ENCODE assay signal across 12 cellular contexts in genomic region chr3:119595639-119596329, GRCh38. TPM values are rescaled to one million over a fixed set of nuclear protein-coding genes. Genes with fewer than 3 reads are reported as not detected.
DNase-seq lines count a peak whose midpoint lies in the region; ATAC-seq and TF ChIP-seq lines count a peak whose summit lies in the region.
"Had no signal": no experiment of that assay in that cellular context is flagged by ENCODE, and none has a peak within 500 bp of the region (broad histone marks: within the 10 kb centered on the region; RNA-seq: fewer than 3 reads in every experiment).

No MANE protein-coding gene starts in this region.

- DNase-seq in AG10803 (ENCODE audit: low read depth), result no peak
- peak; percentile 29 for DNase-seq in M059J (ENCODE audit: low read depth)
- peak; percentile 19 for DNase-seq in fibroblast of mammary gland (ENCODE audit: low read depth)
- no peak for DNase-seq in osteoblast (ENCODE audit: insufficient read length, low spot score, missing footprints)
- no peak for DNase-seq in lower leg skin (ENCODE audit: low spot score in 2 of 2)
- DNase-seq: activated CD4-positive, alpha-beta T cell treated with anti-CD3 and anti-CD28 coated beads for 4 hours; activated effector memory CD4-positive, alpha-beta T cell treated with Interleukin-2 at 50 U/mL for 16 hours; KG1; stimulated activated naive CD4-positive, alpha-beta T cell had no signal

- TF ChIP-seq CTCF in AG10803 (conservative IDR thresholded peaks at IDR 0.05; ENCODE audit: low read length), result no peak
- TF ChIP-seq CTCF in fibroblast of mammary gland (conservative IDR thresholded peaks at IDR 0.05; ENCODE audit: control insufficient read depth, insufficient read depth, low read depth, low read length), result no peak
- no peak for TF ChIP-seq CTCF in osteoblast (IDR thresholded peaks at IDR 0.05; ENCODE audit: extremely low read depth, low read depth, low read length)
- no peak for TF ChIP-seq CTCF in lower leg skin (IDR thresholded peaks at IDR 0.05)

- intact Hi-C loops in lower leg skin (cut with DNase I; ENCODE audit: low total_unique reads), result no loop called here

- peak overlapping the region; percentile 83 for H2AFZ ChIP-seq in osteoblast (ENCODE audit: low read length)

- H4K20me1 ChIP-seq in osteoblast (ENCODE audit: insufficient read depth, low read length), result no peaks in the 10 kb centered on the region

- 82 to 84% methylated on average over 7 of the region's 7 CpGs for WGBS in lower leg skin, 2 donors

- no peaks in the 10 kb centered on the region for H3K9me3 ChIP-seq in osteoblast (ENCODE audit: low read depth, low read length)

- peak overlapping the region; percentile 73 for H3K4me2 ChIP-seq in osteoblast (ENCODE audit: insufficient read depth, low read length)

- no peak for TF ChIP-seq POLR2A in lower leg skin (IDR thresholded peaks at IDR 0.05)

- H3K4me1 ChIP-seq in osteoblast (ENCODE audit: insufficient read depth, low read length), result peaks cover 12% of the 10 kb centered on the region

- no peaks in the 10 kb centered on the region for H3K79me2 ChIP-seq in osteoblast (ENCODE audit: insufficient read depth, low read length)

- ATAC-seq in HG03439 (IDR thresholded peaks at IDR 0.05; ENCODE audit: unreplicated experiment) (no peak), GM18868 (IDR thresholded peaks at IDR 0.05; ENCODE audit: unreplicated experiment) (no peak)
- no peak for ATAC-seq in activated CD4-positive, CD25-positive, alpha-beta regulatory T cell treated with anti-CD3 and anti-CD28 coated beads, Interleukin-2, amount 50 U/mL, for 24 hours

- H3K27me3 ChIP-seq in osteoblast (ENCODE audit: insufficient read depth, low read length), result no peaks in the 10 kb centered on the region

- no peaks in the 10 kb centered on the region for H3K36me3 ChIP-seq in osteoblast (ENCODE audit: insufficient read depth, low read length)

- H3K4me3 ChIP-seq in AG10803 (ENCODE audit: low read length), result peak overlapping the region; percentile 43
- no peak overlapping the region for H3K4me3 ChIP-seq in fibroblast of mammary gland (ENCODE audit: control insufficient read depth, low read depth, low read length)
- H3K4me3 ChIP-seq in osteoblast (ENCODE audit: insufficient read depth, low read length), result peak overlapping the region; percentile 49
- H3K4me3 ChIP-seq in lower leg skin (ENCODE audit: low read depth, poor library complexity, severe bottlenecking), result no peak overlapping the region

- H3K27ac ChIP-seq in osteoblast (ENCODE audit: low read depth, low read length), result no peak overlapping the region

RNA-seq across cellular contexts. Expression of gene PLA1A, which starts 1.9 kb away (rescaled TPM):
- not detected in 2 replicates for total RNA-seq in M059J (2014; rRNA removed; shearing (Covaris generic))
- total RNA-seq in osteoblast, result under 0.01 and 0.36 TPM in 2 replicates
- total RNA-seq in lower leg skin, result 1 to 10 TPM in 1 of 4 donors, under 1 TPM in 3; 0.34 to 2.6 (median 0.82) TPM

RNA-seq across cellular contexts. Expression of gene ADPRH, which starts 16.5 kb away (rescaled TPM):
- 1.0 and 1.1 TPM in 2 replicates for total RNA-seq in M059J (2014; rRNA removed; shearing (Covaris generic))
- total RNA-seq in osteoblast, result 7.2 and 8.3 TPM in 2 replicates
- total RNA-seq in lower leg skin, result 1 to 10 TPM; 1.1 to 3.6 (median 2.1) TPM

RNA-seq across cellular contexts. Expression of gene CD80, which starts 36.4 kb away (rescaled TPM):
- total RNA-seq in M059J (2014; rRNA removed; shearing (Covaris generic)), result not detected in 2 replicates
- 2.5 and 3.2 TPM in 2 replicates for total RNA-seq in osteoblast
- not detected for total RNA-seq in lower leg skin

Comparison
In these comparisons a context has a peak if more than half of its experiments do, and no peak if none do; other contexts are left out.
1. DNase-seq: peak in M059J (single experiment) and fibroblast of mammary gland (single experiment); none in AG10803 (single experiment), osteoblast (single experiment) and lower leg skin (0 of 2).
2. H3K4me3 ChIP-seq: peak in AG10803 (single experiment) and osteoblast (single experiment); none in fibroblast of mammary gland (single experiment) and lower leg skin (single experiment).